In the genomic region with DNA sequence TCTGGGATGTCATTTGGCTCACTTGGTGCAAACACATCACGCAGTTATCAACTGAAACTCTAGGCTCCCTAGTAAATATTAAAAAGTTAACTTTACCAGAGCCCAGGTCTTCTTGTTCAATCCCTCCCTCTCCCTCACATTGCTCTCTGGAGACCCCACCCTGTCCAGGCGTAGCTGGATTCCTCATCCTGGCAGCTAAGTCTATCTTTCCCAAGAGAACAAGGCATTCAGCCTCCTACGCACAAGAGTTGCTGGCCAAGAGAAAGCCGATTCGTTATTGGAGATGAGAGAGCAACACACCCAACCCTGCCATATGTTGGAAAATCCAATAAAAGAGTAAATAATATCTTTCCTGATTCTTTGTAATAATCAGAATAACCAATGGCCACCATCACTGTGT, we compare ENCODE assay signal across 24 cellular contexts.
"Had no signal": no experiment of that assay in that cellular context is flagged by ENCODE, and none has a peak within 500 bp of the region (broad histone marks: within the 10 kb centered on the region; RNA-seq: fewer than 3 reads in every experiment).

No MANE protein-coding gene starts in this region.

- H3K27me3 ChIP-seq: pancreas, tibial nerve, vagina had no signal

- H3K4me1 Mint-ChIP-seq: endodermal cell; immature natural killer cell; memory B cell; natural killer cell; stimulated activated memory B cell treated with anti-CD40 and anti-IgM and Interleukin-4, amounts not matched to agents 10 μg/mL and 1 μg/mL and 100 μg/mL, for 72 hours had no signal

- H3K27ac ChIP-seq: coronary artery, foreskin keratinocyte, left lung, lower lobe of right lung, pancreas, spleen, tibial nerve, upper lobe of right lung, vagina had no signal

- ATAC-seq: foreskin keratinocyte; left lung; lower lobe of right lung; natural killer cell; pancreas; right cardiac atrium; stimulated activated memory B cell treated with anti-CD40 and anti-IgM and Interleukin-4, amounts not matched to agents 10 μg/mL and 1 μg/mL and 100 μg/mL, for 72 hours; upper lobe of right lung had no signal

- H3K9me3 ChIP-seq: left lung, lower lobe of right lung, pancreas, spleen, tibial nerve, upper lobe of right lung, vagina had no signal

- H3K36me3 ChIP-seq: left lung, lower lobe of right lung, pancreas, spleen, tibial nerve, upper lobe of right lung, vagina had no signal

- H3K4me3 ChIP-seq: coronary artery, left lung, lower lobe of right lung, pancreas, spleen, tibial nerve, upper lobe of right lung, vagina had no signal

- DNase-seq: effector CD4-positive, alpha-beta T cell; endodermal cell; erythroblast; foreskin keratinocyte; immature natural killer cell; left lung; lower lobe of right lung; natural killer cell; nucleus accumbens; pancreas; right cardiac atrium; spleen; stimulated activated CD4-positive, alpha-beta T cell treated with anti-CD3 and anti-CD28 coated beads, Interleukin-15, amount 100 ng/mL, for 24 hours; stimulated activated CD4-positive, alpha-beta T cell treated with anti-CD3 and anti-CD28 coated beads, Interleukin-1b, Interleukin-23, amount 100 ng/mL, for 48 hours; stimulated activated CD4-positive, alpha-beta T cell treated with anti-CD3 and anti-CD28 coated beads, Interleukin-4, amount 100 ng/mL, for 24 hours; upper lobe of right lung had no signal

- H3K4me3 Mint-ChIP-seq: endodermal cell; immature natural killer cell; memory B cell; mesothelial cell of epicardium; natural killer cell; neural crest cell; stimulated activated memory B cell treated with anti-CD40 and anti-IgM and Interleukin-4, amounts not matched to agents 10 μg/mL and 1 μg/mL and 100 μg/mL, for 72 hours; stimulated activated naive CD8-positive, alpha-beta T cell treated with anti-CD3 and anti-CD28 coated beads, Interleukin-15, Interleukin-2, amounts not matched to agents 100 ng/mL and 50 ng/mL, for 24 hours had no signal

- H3K9me3 Mint-ChIP-seq: endodermal cell; memory B cell; mesothelial cell of epicardium; neural crest cell; stimulated activated memory B cell treated with anti-CD40 and anti-IgM and Interleukin-4, amounts not matched to agents 10 μg/mL and 1 μg/mL and 100 μg/mL, for 72 hours; stimulated activated naive CD8-positive, alpha-beta T cell treated with anti-CD3 and anti-CD28 coated beads, Interleukin-15, Interleukin-2, amounts not matched to agents 100 ng/mL and 50 ng/mL, for 24 hours had no signal

- H3K36me3 Mint-ChIP-seq: immature natural killer cell; memory B cell; mesothelial cell of epicardium; stimulated activated memory B cell treated with anti-CD40 and anti-IgM and Interleukin-4, amounts not matched to agents 10 μg/mL and 1 μg/mL and 100 μg/mL, for 72 hours had no signal

- H3K4me1 ChIP-seq: foreskin keratinocyte, left lung, pancreas, spleen, upper lobe of right lung had no signal
